ENCODE assay signal across 21 cellular contexts in the genomic region with DNA sequence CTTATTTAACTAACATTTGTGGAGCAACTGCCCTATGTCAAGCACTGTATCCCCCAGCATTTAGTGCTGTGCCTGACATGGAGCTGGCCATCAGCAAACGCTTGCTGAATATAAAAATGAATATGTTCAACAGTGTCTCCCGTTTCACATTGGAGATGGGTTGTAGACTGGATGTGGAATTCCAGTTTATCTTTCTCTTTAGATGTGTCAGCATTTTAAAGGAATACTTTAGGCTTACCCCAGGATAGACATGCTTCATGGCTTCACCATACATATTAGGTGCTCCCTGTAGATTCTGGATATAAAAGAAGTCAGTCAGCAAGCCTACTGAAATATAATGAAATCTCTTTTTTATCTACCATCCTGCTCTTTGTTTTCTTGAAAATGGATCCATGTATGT. TPM values are rescaled to one million over a fixed set of nuclear protein-coding genes. Genes with fewer than 3 reads are reported as not detected.
DNase-seq lines count a peak whose midpoint lies in the region; ATAC-seq and TF ChIP-seq lines count a peak whose summit lies in the region.
"Had no signal": no experiment of that assay in that cellular context is flagged by ENCODE, and none has a peak within 500 bp of the region (broad histone marks: within the 10 kb centered on the region; RNA-seq: fewer than 3 reads in every experiment).

No MANE protein-coding gene starts in this region.

- H3K27me3 Mint-ChIP-seq in activated CD4-positive, alpha-beta T cell treated with anti-CD3 and anti-CD28 coated beads, Interleukin-2, amount 10 ng/mL, durations not matched to agents 24 days and 14 days, result no peaks in the 10 kb centered on the region
- H3K27me3 Mint-ChIP-seq in activated CD4-positive, alpha-beta T cell treated with anti-CD3 and anti-CD28 coated beads for 36 hours, result no peaks in the 10 kb centered on the region
- peaks cover 2% of the 10 kb centered on the region for H3K27me3 Mint-ChIP-seq in neural progenitor cell (ENCODE audit: insufficient read depth, low read depth)
- H3K27me3 Mint-ChIP-seq: CD4-positive, alpha-beta T cell; CD8-positive, alpha-beta memory T cell had no signal

- H4K20me1 ChIP-seq in neural progenitor cell (ENCODE audit: low read depth), result no peaks in the 10 kb centered on the region
- H4K20me1 ChIP-seq: BLaER1 treated with 17β-estradiol and CSF1 and Interleukin-3, amounts not matched to agents 10 nM and 100 nM had no signal

- TF ChIP-seq CTCF in WERI-Rb-1 (IDR thresholded peaks at IDR 0.05; ENCODE audit: low read depth, low read length), result no peak
- no peak for TF ChIP-seq CTCF in neural progenitor cell (IDR thresholded peaks at IDR 0.05)

- H3K27ac ChIP-seq in WERI-Rb-1 (peak overlapping the region; percentile 90), neural progenitor cell (no peak overlapping the region)
- H3K27ac ChIP-seq: 22Rv1; BLaER1 treated with 17β-estradiol and CSF1 and Interleukin-3, amounts not matched to agents 10 nM and 100 nM; GM23248 had no signal

- H2AFZ ChIP-seq in neural progenitor cell (replicated peaks), result no peak overlapping the region
- H2AFZ ChIP-seq: GM23248 had no signal

- no peaks in the 10 kb centered on the region for H3K4me1 ChIP-seq in neural progenitor cell
- H3K4me1 ChIP-seq: BE2C; BLaER1 treated with 17β-estradiol and CSF1 and Interleukin-3, amounts not matched to agents 10 nM and 100 nM had no signal

- H3K4me3 ChIP-seq in WERI-Rb-1 (ENCODE audit: low read depth, low read length) (no peak overlapping the region), neural progenitor cell (no peak overlapping the region)
- H3K4me3 ChIP-seq: BLaER1 treated with 17β-estradiol and CSF1 and Interleukin-3, amounts not matched to agents 10 nM and 100 nM; GM12878; GM23248 had no signal

- POLR2A ChIA-PET in activated CD4-positive, alpha-beta T cell treated with anti-CD3 and anti-CD28 coated beads for 36 hours (lab: Charles Lee), result no interaction called here

- H3K4me2 ChIP-seq in neural progenitor cell, result no peak overlapping the region
- H3K4me2 ChIP-seq: BLaER1 treated with 17β-estradiol and CSF1 and Interleukin-3, amounts not matched to agents 10 nM and 100 nM had no signal

- peak; percentile 3 for DNase-seq in activated CD4-positive, alpha-beta T cell treated with anti-CD3 and anti-CD28 coated beads, Interleukin-2, amount 10 ng/mL, durations not matched to agents 24 days and 14 days
- no peak for DNase-seq in activated CD4-positive, alpha-beta T cell treated with anti-CD3 and anti-CD28 coated beads for 36 hours
- DNase-seq in WERI-Rb-1 (no peak), neural progenitor cell (ENCODE audit: low spot score) (no peak), middle frontal gyrus (ENCODE audit: extremely low spot score, low spot score) (no peak), RPMI8226 (no peak)
- DNase-seq: ACHN; AML-193; BE2C; CD4-positive, alpha-beta T cell; CD8-positive, alpha-beta memory T cell; DMS 273 treated with DMSO at 0.1 percent for 48 hours; DMS79; GDM1; H7; HCEC 1CT had no signal

- no peaks in the 10 kb centered on the region for H3K79me2 ChIP-seq in neural progenitor cell (ENCODE audit: low read depth)

- no peak for ATAC-seq in activated CD4-positive, alpha-beta T cell treated with anti-CD3 and anti-CD28 coated beads for 36 hours
- ATAC-seq: GM12878 had no signal

- H3F3A ChIP-seq in neural progenitor cell (ENCODE audit: low read depth), result no peaks in the 10 kb centered on the region

- no peak overlapping the region for H3K4me3 Mint-ChIP-seq in activated CD4-positive, alpha-beta T cell treated with anti-CD3 and anti-CD28 coated beads, Interleukin-2, amount 10 ng/mL, durations not matched to agents 24 days and 14 days
- no peak overlapping the region for H3K4me3 Mint-ChIP-seq in activated CD4-positive, alpha-beta T cell treated with anti-CD3 and anti-CD28 coated beads for 36 hours
- H3K4me3 Mint-ChIP-seq in neural progenitor cell, result no peak overlapping the region
- H3K4me3 Mint-ChIP-seq: CD14-positive monocyte; CD4-positive, alpha-beta T cell; CD8-positive, alpha-beta memory T cell had no signal

- no peak overlapping the region for H3K9ac ChIP-seq in neural progenitor cell
- H3K9ac ChIP-seq: BLaER1 treated with 17β-estradiol and CSF1 and Interleukin-3, amounts not matched to agents 10 nM and 100 nM; GM23248 had no signal

- CTCF ChIA-PET in activated CD4-positive, alpha-beta T cell treated with anti-CD3 and anti-CD28 coated beads for 36 hours (lab: Charles Lee), result interaction anchor here (0.6 kb wide), 1 partner anchor 198 kb away, joined by 3 read pairs; a partner anchor contains a TSS

- H3K27ac Mint-ChIP-seq in activated CD4-positive, alpha-beta T cell treated with anti-CD3 and anti-CD28 coated beads, Interleukin-2, amount 10 ng/mL, durations not matched to agents 24 days and 14 days, result no peak overlapping the region
- no peak overlapping the region for H3K27ac Mint-ChIP-seq in activated CD4-positive, alpha-beta T cell treated with anti-CD3 and anti-CD28 coated beads for 36 hours
- H3K27ac Mint-ChIP-seq in neural progenitor cell, result peak overlapping the region; percentile 33
- H3K27ac Mint-ChIP-seq: CD14-positive monocyte; CD4-positive, alpha-beta T cell; CD8-positive, alpha-beta memory T cell had no signal

- H3K4me1 Mint-ChIP-seq in activated CD4-positive, alpha-beta T cell treated with anti-CD3 and anti-CD28 coated beads, Interleukin-2, amount 10 ng/mL, durations not matched to agents 24 days and 14 days, result no peaks in the 10 kb centered on the region
- H3K4me1 Mint-ChIP-seq in activated CD4-positive, alpha-beta T cell treated with anti-CD3 and anti-CD28 coated beads for 36 hours, result no peaks in the 10 kb centered on the region
- H3K4me1 Mint-ChIP-seq in neural progenitor cell, result peaks cover 6% of the 10 kb centered on the region
- H3K4me1 Mint-ChIP-seq: CD14-positive monocyte; CD8-positive, alpha-beta memory T cell had no signal

- no peaks in the 10 kb centered on the region for H3K9me3 ChIP-seq in WERI-Rb-1 (ENCODE audit: severe bottlenecking)
- H3K9me3 ChIP-seq in neural progenitor cell (ENCODE audit: low read depth), result no peaks in the 10 kb centered on the region
- H3K9me3 ChIP-seq: BE2C; BLaER1 treated with 17β-estradiol and CSF1 and Interleukin-3, amounts not matched to agents 10 nM and 100 nM had no signal

- H3K36me3 ChIP-seq in WERI-Rb-1 (no peaks in the 10 kb centered on the region; the same call in 1 of the 2 replicates), neural progenitor cell (no peaks in the 10 kb centered on the region)
- H3K36me3 ChIP-seq: BE2C had no signal

- no peaks in the 10 kb centered on the region for H3K27me3 ChIP-seq in WERI-Rb-1 (ENCODE audit: insufficient read depth, low read depth, severe bottlenecking)
- no peaks in the 10 kb centered on the region for H3K27me3 ChIP-seq in neural progenitor cell
- H3K27me3 ChIP-seq: BE2C; BLaER1 treated with 17β-estradiol and CSF1 and Interleukin-3, amounts not matched to agents 10 nM and 100 nM had no signal

- H3K9me3 Mint-ChIP-seq in activated CD4-positive, alpha-beta T cell treated with anti-CD3 and anti-CD28 coated beads, Interleukin-2, amount 10 ng/mL, durations not matched to agents 24 days and 14 days, result no peaks in the 10 kb centered on the region
- no peaks in the 10 kb centered on the region for H3K9me3 Mint-ChIP-seq in activated CD4-positive, alpha-beta T cell treated with anti-CD3 and anti-CD28 coated beads for 36 hours (ENCODE audit: low read depth)
- no peaks in the 10 kb centered on the region for H3K9me3 Mint-ChIP-seq in neural progenitor cell
- H3K9me3 Mint-ChIP-seq: CD14-positive monocyte; CD4-positive, alpha-beta T cell; CD8-positive, alpha-beta memory T cell had no signal

- intact Hi-C loops in activated CD4-positive, alpha-beta T cell treated with anti-CD3 and anti-CD28 coated beads, Interleukin-2, amount 10 ng/mL, durations not matched to agents 24 days and 14 days (cut with micrococcal nuclease), result no loop called here
- intact Hi-C loops in activated CD4-positive, alpha-beta T cell treated with anti-CD3 and anti-CD28 coated beads for 36 hours (cut with DNase I, micrococcal nuclease), result no loop called here

- H3K36me3 Mint-ChIP-seq in activated CD4-positive, alpha-beta T cell treated with anti-CD3 and anti-CD28 coated beads, Interleukin-2, amount 10 ng/mL, durations not matched to agents 24 days and 14 days (ENCODE audit: low read depth), result peaks cover 2% of the 10 kb centered on the region
- peaks cover 2% of the 10 kb centered on the region for H3K36me3 Mint-ChIP-seq in activated CD4-positive, alpha-beta T cell treated with anti-CD3 and anti-CD28 coated beads for 36 hours (ENCODE audit: low read depth)
- H3K36me3 Mint-ChIP-seq in neural progenitor cell, result peaks cover 3% of the 10 kb centered on the region
- H3K36me3 Mint-ChIP-seq: CD14-positive monocyte had no signal

RNA-seq across cellular contexts. Expression of a gene that starts 21.3 kb away (rescaled TPM):
- total RNA-seq in activated CD4-positive, alpha-beta T cell treated with anti-CD3 and anti-CD28 coated beads, Interleukin-2, amount 10 ng/mL, durations not matched to agents 24 days and 14 days, result 0.36 and 0.56 TPM in 2 replicates
- under 1 TPM; 0.18 to 0.23 TPM for total RNA-seq in activated CD4-positive, alpha-beta T cell treated with anti-CD3 and anti-CD28 coated beads for 36 hours
- total RNA-seq in neural progenitor cell (ENCODE audit: low replicate concordance), result 0.24 and 0.25 TPM in 2 replicates
- total RNA-seq: GM23248 had no signal

RNA-seq across cellular contexts. Expression of a gene that starts 38.5 kb away (rescaled TPM):
- total RNA-seq in activated CD4-positive, alpha-beta T cell treated with anti-CD3 and anti-CD28 coated beads, Interleukin-2, amount 10 ng/mL, durations not matched to agents 24 days and 14 days, result 40.1 and 43.5 TPM in 2 replicates
- 10 to 100 TPM; 37.4 to 40.9 TPM for total RNA-seq in activated CD4-positive, alpha-beta T cell treated with anti-CD3 and anti-CD28 coated beads for 36 hours
- 50.8 and 73.4 TPM in 2 replicates for total RNA-seq in neural progenitor cell (ENCODE audit: low replicate concordance)

RNA-seq across cellular contexts. Expression of a gene that starts 54.5 kb away (rescaled TPM):
- 26.2 and 35.8 TPM in 2 replicates for total RNA-seq in activated CD4-positive, alpha-beta T cell treated with anti-CD3 and anti-CD28 coated beads, Interleukin-2, amount 10 ng/mL, durations not matched to agents 24 days and 14 days
- 10 to 100 TPM; 47.5 to 57.5 TPM for total RNA-seq in activated CD4-positive, alpha-beta T cell treated with anti-CD3 and anti-CD28 coated beads for 36 hours
- 35.1 and 36.5 TPM in 2 replicates for total RNA-seq in neural progenitor cell (ENCODE audit: low replicate concordance)
